In the genomic region with DNA sequence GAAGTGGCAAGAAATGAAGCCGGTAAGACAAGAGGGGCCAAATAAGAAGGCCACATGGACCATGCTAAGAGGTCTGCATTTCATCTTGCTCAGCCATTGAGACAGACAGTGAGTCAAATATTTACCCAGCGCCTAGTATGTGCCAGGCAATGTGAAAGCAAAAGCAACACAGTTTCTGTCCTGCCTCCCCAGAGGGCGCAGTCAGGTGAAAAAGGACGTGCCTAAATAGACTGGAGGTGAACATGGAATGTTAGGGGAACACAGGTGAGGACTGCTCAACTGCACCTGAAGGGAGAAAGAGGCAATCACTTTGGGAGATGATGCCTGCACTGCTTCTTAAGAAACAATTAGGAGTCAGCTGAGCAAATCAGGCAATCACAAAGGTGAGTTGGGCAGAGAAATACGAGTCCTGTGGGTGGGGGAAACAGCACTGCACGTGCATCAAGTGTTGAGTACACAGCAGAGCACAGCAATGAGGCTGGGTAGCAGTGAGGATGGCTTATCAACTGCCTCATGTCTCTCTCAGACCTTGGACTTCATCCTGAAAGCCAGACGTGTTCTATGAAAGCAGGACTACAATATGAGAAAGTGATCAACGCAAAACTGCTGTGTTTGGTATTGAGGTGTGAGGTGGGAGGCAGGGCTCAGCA, we compare ENCODE assay signal across 9 cellular contexts.
A peak's percentile ranks its signal among the peaks of the same experiment; 100 is the strongest.
DNase-seq lines count a peak whose midpoint lies in the region; ATAC-seq, FAIRE-seq and TF ChIP-seq lines count a peak whose summit lies in the region.
"Had no signal": no experiment of that assay in that cellular context is flagged by ENCODE, and none has a peak within 500 bp of the region (broad histone marks: within the 10 kb centered on the region; RNA-seq: fewer than 3 reads in every experiment).

No MANE protein-coding gene starts in this region.

- no peak overlapping the region for H2AFZ ChIP-seq in PC-3 (ENCODE audit: low read length)

- H3K4me3 ChIP-seq in testis (no peak overlapping the region), PC-3 (ENCODE audit: low read length) (no peak overlapping the region)

- H3K4me1 ChIP-seq in testis (peaks cover 15% of the 10 kb centered on the region), PC-3 (ENCODE audit: insufficient read depth, low read length) (no peaks in the 10 kb centered on the region)

- peak; percentile 83 for ATAC-seq in GM21717 (IDR thresholded peaks at IDR 0.05; ENCODE audit: unreplicated experiment)
- ATAC-seq in PC-3 = no peak
- ATAC-seq: Panc1 had no signal

- POLR2A ChIA-PET in PC-3 (lab: Charles Lee; ENCODE audit: unreplicated experiment) = no interaction called here

- DNase-seq in GM18507 (ENCODE audit: extremely low spot score, insufficient read length, low read depth) = peak; percentile 14
- DNase-seq in NCI-H2029 treated with DMSO at 0.1 percent for 48 hours (lab: John Stamatoyannopoulos, UW) = peak; percentile 40
- DNase-seq in left kidney (ENCODE audit: low read depth, low spot score) = peak; percentile 60
- no peak for DNase-seq in testis
- DNase-seq in foreskin melanocyte = no peak
- DNase-seq in PC-3 = no peak
- DNase-seq in NCI-H226 = no peak

- H3K9me2 ChIP-seq in PC-3 (replicated peaks; ENCODE audit: low read length) = no peaks in the 10 kb centered on the region

- TF ChIP-seq POLR2A in testis (IDR thresholded peaks at IDR 0.05) = no peak

- H3K27me3 ChIP-seq in testis (no peaks in the 10 kb centered on the region), PC-3 (ENCODE audit: low read length) (no peaks in the 10 kb centered on the region)

- H3K36me3 ChIP-seq in testis (ENCODE audit: low read depth, missing control alignments) (no peaks in the 10 kb centered on the region), PC-3 (ENCODE audit: low read depth, low read length) (no peaks in the 10 kb centered on the region)

- no peak overlapping the region for H3K4me2 ChIP-seq in PC-3 (ENCODE audit: low read length)

- no peaks in the 10 kb centered on the region for H3F3A ChIP-seq in PC-3 (ENCODE audit: low read length, unreplicated experiment)

- TF ChIP-seq CTCF in testis (IDR thresholded peaks at IDR 0.05) (no peak), PC-3 (conservative IDR thresholded peaks at IDR 0.05; ENCODE audit: low read depth, low read length) (no peak)

- WGBS in testis, 2 donors = 73 to 76% methylated on average over 8 of the region's 8 CpGs

- peak; percentile 99 for FAIRE-seq in GM18507 (lab: Jason Lieb, UNC)

- H3K27ac ChIP-seq in testis (peak overlapping the region in 1 of 2 donors; percentile 56), PC-3 (ENCODE audit: low read length) (no peak overlapping the region)

- CTCF ChIA-PET in PC-3 (lab: Charles Lee) = no interaction called here

- H3K9me3 ChIP-seq in testis (no peaks in the 10 kb centered on the region), PC-3 (ENCODE audit: low read length) (no peaks in the 10 kb centered on the region)

- H3K79me2 ChIP-seq in PC-3 (ENCODE audit: low read length) = no peaks in the 10 kb centered on the region

- no peak overlapping the region for H3K9ac ChIP-seq in PC-3 (ENCODE audit: low read length)

- intact Hi-C loops in testis (cut with DNase I; ENCODE audit: low total_unique reads) (no loop called here), PC-3 (cut with micrococcal nuclease) (no loop called here)

- no TSS peak for BruUV-seq in PC-3 (replicated peaks; lab: Mats Ljungman, UMichigan)

- no peaks in the 10 kb centered on the region for H4K20me1 ChIP-seq in PC-3 (ENCODE audit: low read length)

Comparison
In these comparisons a context has a peak if more than half of its experiments do, and no peak if none do; other contexts are left out.
1. DNase-seq: peak in GM18507 (single experiment), NCI-H2029 treated with DMSO at 0.1 percent for 48 hours (single experiment) and left kidney (single experiment); none in testis (single experiment), foreskin melanocyte (single experiment), PC-3 (single experiment) and NCI-H226 (single experiment).